ENCODE assay signal across 20 cellular contexts in genomic region chr20:52768649-52769048, GRCh38.
A peak's percentile ranks its signal among the peaks of the same experiment; 100 is the strongest.
DNase-seq lines count a peak whose midpoint lies in the region; ATAC-seq, FAIRE-seq and TF ChIP-seq lines count a peak whose summit lies in the region.
"Had no signal": no experiment of that assay in that cellular context is flagged by ENCODE, and none has a peak within 500 bp of the region (broad histone marks: within the 10 kb centered on the region; RNA-seq: fewer than 3 reads in every experiment).

No MANE protein-coding gene starts in this region.

- H3K4me1 ChIP-seq in liver (ENCODE audit: control insufficient read depth in 4 of 4, insufficient read depth in 4 of 4, low read length in 3 of 4) (no peaks in the 10 kb centered on the region), HepG2 (ENCODE audit: insufficient read depth, low read length) (no peaks in the 10 kb centered on the region), right lobe of liver (no peaks in the 10 kb centered on the region)
- H3K4me1 ChIP-seq: BLaER1 treated with 17β-estradiol and CSF1 and Interleukin-3, amounts not matched to agents 10 nM and 100 nM had no signal

- no peaks in the 10 kb centered on the region for H3K27me3 ChIP-seq in liver (ENCODE audit: control insufficient read depth in 4 of 4, insufficient read depth in 4 of 4, low read length in 3 of 4)
- H3K27me3 ChIP-seq in HepG2 (ENCODE audit: control insufficient read depth in 1 of 2, insufficient read depth in 2 of 2, low read length in 2 of 2): no peaks in the 10 kb centered on the region
- H3K27me3 ChIP-seq in right lobe of liver: no peaks in the 10 kb centered on the region
- H3K27me3 ChIP-seq: BLaER1 treated with 17β-estradiol and CSF1 and Interleukin-3, amounts not matched to agents 10 nM and 100 nM had no signal

- WGBS in liver: 62% methylated on average over 6 of the region's 6 CpGs
- 10% methylated on average over 6 of the region's 6 CpGs for WGBS in HepG2 (ENCODE audit: low lambda C conversion rate)
- WGBS in right lobe of liver (ENCODE audit: insufficient coverage, low coverage, low lambda C conversion rate, missing lambda C conversion rate): 46% methylated on average over 6 of the region's 6 CpGs

- CTCF ChIA-PET in HepG2 (lab: Yijun Ruan, JAX; ENCODE audit: low intra/inter-chr PET ratio, low total read pairs): no interaction called here

- H3K27ac ChIP-seq in liver (ENCODE audit: low read depth in 1 of 2, low read length in 2 of 2) (no peak overlapping the region), HepG2 (ENCODE audit: extremely low read length, insufficient read depth, low read length) (no peak overlapping the region), right lobe of liver (no peak overlapping the region)
- H3K27ac ChIP-seq: BLaER1 treated with 17β-estradiol and CSF1 and Interleukin-3, amounts not matched to agents 10 nM and 100 nM had no signal

- BruUV-seq in HepG2 (replicated peaks; lab: Mats Ljungman, UMichigan): no TSS peak

- TF ChIP-seq CTCF in liver (IDR thresholded peaks at IDR 0.05; ENCODE audit: low read depth, low read length, missing input control) (no peak), HepG2 (CRISPR knock-in tag; IDR thresholded peaks at IDR 0.05) (no peak), right lobe of liver (IDR thresholded peaks at IDR 0.05) (no peak)

- TF ChIP-seq EP300 in HepG2 (IDR thresholded peaks at IDR 0.05; ENCODE audit: low read depth in 2 of 2, low read length in 2 of 2) (no peak), HepG2 (CRISPR knock-in tag; IDR thresholded peaks at IDR 0.05; ENCODE audit: borderline replicate concordance) (no peak)

- no peak for DNase-seq in HepG2 (ENCODE audit: low spot score)
- DNase-seq in left cardiac atrium: peak; percentile 24
- no peak for DNase-seq in right lobe of liver
- no peak for DNase-seq in hippocampal formation (lab: John Stamatoyannopoulos, UW)
- DNase-seq: CD4-positive, CD25-positive, alpha-beta regulatory T cell; CD8-positive, alpha-beta memory T cell; COR-L47; DMS 273 treated with DMSO at 0.1 percent for 48 hours; DMS53; HFFc6 had no signal

- TF ChIP-seq RAD21 in liver (IDR thresholded peaks at IDR 0.05): peak in 1 of 2 donors; percentile 12
- TF ChIP-seq RAD21 in HepG2 (CRISPR knock-in tag; IDR thresholded peaks at IDR 0.05): no peak

- H3K79me2 ChIP-seq in HepG2 (ENCODE audit: insufficient read depth, low read length): no peaks in the 10 kb centered on the region

- no peak overlapping the region for H3K9ac ChIP-seq in liver (ENCODE audit: low read depth in 1 of 2, low read length in 2 of 2)
- no peak overlapping the region for H3K9ac ChIP-seq in HepG2 (ENCODE audit: insufficient read depth, low read depth, low read length)
- H3K9ac ChIP-seq: BLaER1 treated with 17β-estradiol and CSF1 and Interleukin-3, amounts not matched to agents 10 nM and 100 nM had no signal

- no peaks in the 10 kb centered on the region for H3K9me3 ChIP-seq in liver (ENCODE audit: control insufficient read depth in 4 of 4, low read length in 3 of 4)
- H3K9me3 ChIP-seq in HepG2 (ENCODE audit: low read length): no peaks in the 10 kb centered on the region
- no peaks in the 10 kb centered on the region for H3K9me3 ChIP-seq in right lobe of liver
- H3K9me3 ChIP-seq: BLaER1 treated with 17β-estradiol and CSF1 and Interleukin-3, amounts not matched to agents 10 nM and 100 nM had no signal

- POLR2A ChIA-PET in HepG2 (lab: Yijun Ruan, JAX): no interaction called here

- in situ Hi-C loops in HepG2 (cut with HindIII; ENCODE audit: extremely low pct_ligation_motif_present, low pct_unique_long_range_greater_than_20kb): no loop called here

- H2AFZ ChIP-seq in HepG2 (ENCODE audit: low read length): no peak overlapping the region
- H2AFZ ChIP-seq: GM23338 had no signal

- no peak for FAIRE-seq in HepG2 (lab: Jason Lieb, UNC)
- FAIRE-seq: G401.6, GM12891, GM19239, H54 had no signal

- H4K20me1 ChIP-seq in HepG2 (ENCODE audit: insufficient read depth, low read length): no peaks in the 10 kb centered on the region
- H4K20me1 ChIP-seq: BLaER1 treated with 17β-estradiol and CSF1 and Interleukin-3, amounts not matched to agents 10 nM and 100 nM had no signal

- TF ChIP-seq POLR2A in HepG2 (IDR thresholded peaks at IDR 0.05; ENCODE audit: insufficient read depth in 1 of 2, low read depth in 2 of 2, low read length in 2 of 2) (no peak), right lobe of liver (IDR thresholded peaks at IDR 0.05) (no peak)

- no peak for ATAC-seq in HepG2
- no peak for ATAC-seq in left cardiac atrium
- peak in 3 of 4 donors; percentile 65 to 75 (median 67) for ATAC-seq in right lobe of liver
- no peak for ATAC-seq in GM21526 (IDR thresholded peaks at IDR 0.05; ENCODE audit: low FRiP score, unreplicated experiment)
- ATAC-seq in HG02642 (IDR thresholded peaks at IDR 0.05; ENCODE audit: poor library complexity, unreplicated experiment): no peak
- ATAC-seq: GM23338, HCT116 had no signal

- H3K4me3 ChIP-seq in liver (ENCODE audit: low read depth in 1 of 3, low read length in 3 of 3) (no peak overlapping the region), HepG2 (replicated peaks in 1 of 3; ENCODE audit: insufficient read depth in 1 of 3, low read depth in 2 of 3, low read length in 3 of 3) (no peak overlapping the region), right lobe of liver (no peak overlapping the region)
- H3K4me3 ChIP-seq: BLaER1 treated with 17β-estradiol and CSF1 and Interleukin-3, amounts not matched to agents 10 nM and 100 nM; GM23338 had no signal

- intact Hi-C loops in HepG2 (cut with micrococcal nuclease; ENCODE audit: unreplicated experiment): no loop called here
- intact Hi-C loops in left cardiac atrium (cut with DNase I): no loop called here
- intact Hi-C loops in right lobe of liver (cut with DNase I): no loop called here

- H3K4me2 ChIP-seq in HepG2 (ENCODE audit: low read depth, low read length): no peak overlapping the region
- H3K4me2 ChIP-seq: BLaER1 treated with 17β-estradiol and CSF1 and Interleukin-3, amounts not matched to agents 10 nM and 100 nM; GM23338 had no signal

- H3K36me3 ChIP-seq in liver (ENCODE audit: control insufficient read depth in 4 of 4, insufficient read depth in 3 of 4, low read depth in 1 of 4, low read length in 3 of 4) (no peaks in the 10 kb centered on the region), HepG2 (replicated peaks in 1 of 2; ENCODE audit: control insufficient read depth in 1 of 2, insufficient read depth in 2 of 2, low read length in 2 of 2) (no peaks in the 10 kb centered on the region), right lobe of liver (no peaks in the 10 kb centered on the region)
- H3K36me3 ChIP-seq: BLaER1 treated with 17β-estradiol and CSF1 and Interleukin-3, amounts not matched to agents 10 nM and 100 nM had no signal

TF ChIP-seq in liver, 16 proteins besides CTCF, POLR2A, EP300 and RAD21 (continues in another document):
- TF ChIP-seq NR2F2 (IDR thresholded peaks at IDR 0.05) (peak; percentile 79), TAF1 (conservative IDR thresholded peaks at IDR 0.05) (no peak), REST (IDR thresholded peaks at IDR 0.05) (no peak)

TF ChIP-seq in HepG2, 621 proteins besides CTCF, POLR2A, EP300 and RAD21 (continues in another document):
- TF ChIP-seq ZNF484 (CRISPR knock-in tag; IDR thresholded peaks at IDR 0.05; ENCODE audit: borderline replicate concordance, low read depth) (no peak), GATAD2A (CRISPR knock-in tag; IDR thresholded peaks at IDR 0.05) (no peak), MED1 (CRISPR knock-in tag; IDR thresholded peaks at IDR 0.05) (no peak), PREB (CRISPR knock-in tag; IDR thresholded peaks at IDR 0.05) (no peak), ZNF142 (CRISPR knock-in tag; IDR thresholded peaks at IDR 0.05) (no peak)

Comparison
In these comparisons a context has a peak if more than half of its experiments do, and no peak if none do; other contexts are left out.
1. ATAC-seq: peak in right lobe of liver (3 of 4); none in HepG2 (single experiment), left cardiac atrium (0 of 2), GM21526 (single experiment) and HG02642 (single experiment).